15 cellular contexts compared by ENCODE assay signal in the genomic region with DNA sequence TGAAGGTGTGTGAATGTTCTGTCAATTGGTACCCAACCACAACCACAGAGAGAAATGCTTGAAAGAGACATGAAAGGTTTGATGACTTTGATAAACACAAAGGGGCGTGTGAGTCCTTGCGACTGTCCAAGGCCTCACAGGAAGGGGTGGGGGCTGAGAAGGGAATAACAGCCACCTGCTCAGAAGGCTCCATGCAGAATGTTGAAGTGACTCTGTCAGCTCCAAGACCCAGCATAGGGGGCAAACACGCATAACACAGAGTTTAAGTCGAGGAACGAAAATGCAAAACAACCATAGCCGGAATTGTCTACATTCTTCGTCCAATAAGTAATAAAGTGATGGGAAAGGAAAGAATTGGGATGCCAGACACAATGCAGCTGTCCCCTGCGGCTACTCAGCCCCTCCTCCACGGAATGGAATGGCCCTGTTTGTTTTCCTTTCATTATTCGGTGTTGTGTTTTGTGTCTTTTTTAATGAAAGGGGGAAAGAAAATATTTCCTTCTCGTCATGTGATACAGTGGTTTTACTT. TPM values are rescaled to one million over a fixed set of nuclear protein-coding genes. Genes with fewer than 3 reads are reported as not detected.
DNase-seq lines count a peak whose midpoint lies in the region; ATAC-seq and TF ChIP-seq lines count a peak whose summit lies in the region.
"Had no signal": no experiment of that assay in that cellular context is flagged by ENCODE, and none has a peak within 500 bp of the region (broad histone marks: within the 10 kb centered on the region; RNA-seq: fewer than 3 reads in every experiment).

No MANE protein-coding gene starts in this region.

- ATAC-seq in GM19023 (IDR thresholded peaks at IDR 0.05; ENCODE audit: unreplicated experiment) (no peak), left lobe of liver (no peak)

- H3K4me3 ChIP-seq in fibroblast of lung (replicated peaks in 1 of 4; ENCODE audit: control extremely low read depth in 1 of 4, insufficient read depth in 1 of 4, low read depth in 3 of 4, low read length in 4 of 4) (peak overlapping the region in 1 of 4 experiments; percentile 23), osteoblast (ENCODE audit: insufficient read depth, low read length) (peak overlapping the region; percentile 41)
- H3K4me3 ChIP-seq: BLaER1 treated with 17β-estradiol and CSF1 and Interleukin-3, amounts not matched to agents 10 nM and 100 nM had no signal

- H3K79me2 ChIP-seq in fibroblast of lung (ENCODE audit: control insufficient read depth, insufficient read depth, low read length) (no peaks in the 10 kb centered on the region), osteoblast (ENCODE audit: insufficient read depth, low read length) (no peaks in the 10 kb centered on the region)

- H3K4me1 ChIP-seq in fibroblast of lung (ENCODE audit: control insufficient read depth, extremely low read depth, insufficient read depth, low read length) (no peaks in the 10 kb centered on the region), osteoblast (ENCODE audit: insufficient read depth, low read length) (peaks cover 14% of the 10 kb centered on the region)

- DNase-seq in AG20443 (ENCODE audit: low spot score) (peak; percentile 33), SW480 (ENCODE audit: low spot score) (peak; percentile 78), fibroblast of lung (ENCODE audit: low read depth in 2 of 2) (peak; percentile 46 to 74), osteoblast (ENCODE audit: insufficient read length, low spot score, missing footprints) (no peak), islet precursor cell (no peak), HuH-7.5 (ENCODE audit: low spot score) (no peak), left lobe of liver (ENCODE audit: low spot score) (no peak)
- DNase-seq: activated naive CD4-positive, alpha-beta T cell treated with anti-CD3 and anti-CD28 coated beads for 36 hours; NCI-H510A treated with DMSO at 0.1 percent for 48 hours; stimulated activated CD8-positive, alpha-beta memory T cell treated with anti-CD3 and anti-CD28 coated beads, Interleukin-4, amount 100 ng/mL, for 48 hours had no signal

- H4K20me1 ChIP-seq in fibroblast of lung (ENCODE audit: control insufficient read depth, extremely low read depth, insufficient read depth, low read length) (no peaks in the 10 kb centered on the region), osteoblast (ENCODE audit: insufficient read depth, low read length) (no peaks in the 10 kb centered on the region)
- H4K20me1 ChIP-seq: BLaER1 treated with 17β-estradiol and CSF1 and Interleukin-3, amounts not matched to agents 10 nM and 100 nM had no signal

- no peaks in the 10 kb centered on the region for H3K36me3 ChIP-seq in fibroblast of lung (ENCODE audit: control insufficient read depth, insufficient read depth, low read length)
- no peaks in the 10 kb centered on the region for H3K36me3 ChIP-seq in osteoblast (ENCODE audit: insufficient read depth, low read length)
- H3K36me3 ChIP-seq: BLaER1 treated with 17β-estradiol and CSF1 and Interleukin-3, amounts not matched to agents 10 nM and 100 nM had no signal

- TF ChIP-seq CTCF in fibroblast of lung (conservative IDR thresholded peaks at IDR 0.05 in 1 of 2, IDR thresholded peaks at IDR 0.05 in 1 of 2; ENCODE audit: low read depth in 1 of 2, low read length in 2 of 2): no peak
- no peak for TF ChIP-seq CTCF in osteoblast (IDR thresholded peaks at IDR 0.05; ENCODE audit: extremely low read depth, low read depth, low read length)

- H3K9ac ChIP-seq in fibroblast of lung (ENCODE audit: insufficient read depth, low read length): no peak overlapping the region
- H3K9ac ChIP-seq: BLaER1 treated with 17β-estradiol and CSF1 and Interleukin-3, amounts not matched to agents 10 nM and 100 nM had no signal

- H3K9me3 ChIP-seq in fibroblast of lung (ENCODE audit: control insufficient read depth, insufficient read depth, low read depth, low read length) (no peaks in the 10 kb centered on the region), osteoblast (ENCODE audit: low read depth, low read length) (no peaks in the 10 kb centered on the region)

- H3K27me3 ChIP-seq in fibroblast of lung (ENCODE audit: control insufficient read depth, insufficient read depth, low read length): no peaks in the 10 kb centered on the region
- H3K27me3 ChIP-seq in osteoblast (ENCODE audit: insufficient read depth, low read length): no peaks in the 10 kb centered on the region
- H3K27me3 ChIP-seq: BLaER1 treated with 17β-estradiol and CSF1 and Interleukin-3, amounts not matched to agents 10 nM and 100 nM had no signal

- no peak overlapping the region for H3K27ac ChIP-seq in fibroblast of lung (ENCODE audit: insufficient read depth, low read length)
- H3K27ac ChIP-seq in osteoblast (ENCODE audit: low read depth, low read length): no peak overlapping the region
- H3K27ac ChIP-seq: BLaER1 treated with 17β-estradiol and CSF1 and Interleukin-3, amounts not matched to agents 10 nM and 100 nM had no signal

- peak overlapping the region; percentile 25 for H2AFZ ChIP-seq in fibroblast of lung (ENCODE audit: low read length)
- H2AFZ ChIP-seq in osteoblast (ENCODE audit: low read length): peak overlapping the region; percentile 57

- peak overlapping the region; percentile 36 for H3K4me2 ChIP-seq in fibroblast of lung (ENCODE audit: extremely low read depth, insufficient read depth, low read length)
- H3K4me2 ChIP-seq in osteoblast (ENCODE audit: insufficient read depth, low read length): peak overlapping the region; percentile 67
- H3K4me2 ChIP-seq: BLaER1 treated with 17β-estradiol and CSF1 and Interleukin-3, amounts not matched to agents 10 nM and 100 nM had no signal

RNA-seq across cellular contexts. Expression of a gene that starts 19.9 kb away (rescaled TPM):
- total RNA-seq in fibroblast of lung (not detected in 2 replicates), osteoblast (not detected in 2 replicates), left lobe of liver (not detected)
- not detected in 2 replicates for polyA plus RNA-seq in fibroblast of lung
- not detected in 2 replicates for polyA plus RNA-seq in fibroblast of lung (2012)
- not detected in 2 replicates for polyA minus RNA-seq in fibroblast of lung (ENCODE audit: low replicate concordance)
- total RNA-seq: activated CD8-positive, alpha-beta memory T cell treated with anti-CD3 and anti-CD28 coated beads for 36 hours; activated naive CD4-positive, alpha-beta T cell treated with anti-CD3 and anti-CD28 coated beads for 36 hours; Daoy; kidney epithelial cell had no signal

RNA-seq across cellular contexts. Expression of a gene that starts 52.8 kb away (rescaled TPM):
- 8.2 and 18.8 TPM in 2 replicates for total RNA-seq in fibroblast of lung
- 3.3 and 10.8 TPM in 2 replicates for polyA plus RNA-seq in fibroblast of lung
- polyA plus RNA-seq in fibroblast of lung (2012): 2.6 and 7.9 TPM in 2 replicates
- polyA minus RNA-seq in fibroblast of lung (ENCODE audit: low replicate concordance): 3.8 and 6.7 TPM in 2 replicates
- total RNA-seq in osteoblast: 18.1 and 29.5 TPM in 2 replicates
- total RNA-seq in left lobe of liver: 15.2 TPM

Comparison
In these comparisons a context has a peak if more than half of its experiments do, and no peak if none do; other contexts are left out.
1. DNase-seq: peak in AG20443 (single experiment), SW480 (single experiment) and fibroblast of lung (2 of 2); none in osteoblast (single experiment), islet precursor cell (single experiment), HuH-7.5 (single experiment) and left lobe of liver (single experiment).